ENCODE assay signal across 23 cellular contexts in genomic region chr2:108477062-108477461, GRCh38.
"Had no signal": no experiment of that assay in that cellular context is flagged by ENCODE, and none has a peak within 500 bp of the region (broad histone marks: within the 10 kb centered on the region; RNA-seq: fewer than 3 reads in every experiment).

No MANE protein-coding gene starts in this region.

- H3K9me3 ChIP-seq: esophagus muscularis mucosa, gastroesophageal sphincter, heart left ventricle, right lobe of liver, stomach, thyroid gland, vagina had no signal

- H3K9ac ChIP-seq: neural progenitor cell, parathyroid adenoma had no signal

- H2AFZ ChIP-seq: hepatocyte, neural progenitor cell, parathyroid adenoma had no signal

- H3K9me3 Mint-ChIP-seq: memory B cell; nephron; neural progenitor cell; stimulated activated naive B cell treated with anti-CD40 and anti-IgM and Interleukin-4, amounts not matched to agents 10 μg/mL and 1 μg/mL and 100 μg/mL, for 72 hours had no signal

- H3K79me2 ChIP-seq: hepatocyte, parathyroid adenoma had no signal

- H3K4me1 ChIP-seq: esophagus muscularis mucosa, foreskin keratinocyte, gastroesophageal sphincter, heart left ventricle, neural progenitor cell, parathyroid adenoma, right lobe of liver, stomach, thyroid gland, vagina had no signal

- DNase-seq: dorsolateral prefrontal cortex; effector CD8-positive, alpha-beta T cell; foreskin keratinocyte; heart left ventricle; kidney; right lobe of liver; small intestine; stimulated activated CD4-positive, alpha-beta T cell treated with anti-CD3 and anti-CD28 coated beads, Interleukin-15, amount 100 ng/mL, for 24 hours; stimulated activated CD4-positive, alpha-beta T cell treated with anti-CD3 and anti-CD28 coated beads, Interleukin-2, amount 100 ng/mL, for 48 hours; stimulated activated naive B cell treated with anti-CD40 and anti-IgM and Interleukin-4, amounts not matched to agents 10 μg/mL and 1 μg/mL and 100 μg/mL, for 72 hours; stomach; thyroid gland; trophoblast cell had no signal

- H3K4me1 Mint-ChIP-seq: memory B cell, nephron, neural progenitor cell had no signal

- H3K27ac Mint-ChIP-seq: memory B cell; nephron; neural progenitor cell; progenitor cell of endocrine pancreas; stimulated activated naive B cell treated with anti-CD40 and anti-IgM and Interleukin-4, amounts not matched to agents 10 μg/mL and 1 μg/mL and 100 μg/mL, for 72 hours had no signal

- H3K4me2 ChIP-seq: hepatocyte, neural progenitor cell had no signal

- H3K27me3 ChIP-seq: dorsolateral prefrontal cortex, esophagus muscularis mucosa, foreskin keratinocyte, gastroesophageal sphincter, heart left ventricle, hepatocyte, neural progenitor cell, right lobe of liver, stomach, thyroid gland, vagina had no signal

- H3K4me3 Mint-ChIP-seq: memory B cell; nephron; neural progenitor cell; stimulated activated naive B cell treated with anti-CD40 and anti-IgM and Interleukin-4, amounts not matched to agents 10 μg/mL and 1 μg/mL and 100 μg/mL, for 72 hours had no signal

- ATAC-seq: foreskin keratinocyte; gastroesophageal sphincter; heart left ventricle; left lobe of liver; right lobe of liver; stimulated activated naive B cell treated with anti-CD40 and anti-IgM and Interleukin-4, amounts not matched to agents 10 μg/mL and 1 μg/mL and 100 μg/mL, for 72 hours had no signal

- H3K27ac ChIP-seq: dorsolateral prefrontal cortex, esophagus muscularis mucosa, foreskin keratinocyte, gastroesophageal sphincter, heart left ventricle, hepatocyte, neural progenitor cell, parathyroid adenoma, right lobe of liver, stomach, thyroid gland, vagina had no signal

- H3K27me3 Mint-ChIP-seq: memory B cell; progenitor cell of endocrine pancreas; stimulated activated naive B cell treated with anti-CD40 and anti-IgM and Interleukin-4, amounts not matched to agents 10 μg/mL and 1 μg/mL and 100 μg/mL, for 72 hours had no signal
